34 cellular contexts compared by ENCODE assay signal in genomic region chr7:6647541-6647940, GRCh38.
"Had no signal": no experiment of that assay in that cellular context is flagged by ENCODE, and none has a peak within 500 bp of the region (broad histone marks: within the 10 kb centered on the region; RNA-seq: fewer than 3 reads in every experiment).

No MANE protein-coding gene starts in this region.

- H3K4me3 ChIP-seq: adrenal gland, body of pancreas, coronary artery, dorsolateral prefrontal cortex, heart left ventricle had no signal

- H3K4me1 Mint-ChIP-seq: activated B cell treated with CpG ODN at 0.5 μM for 24 hours; activated naive CD4-positive, alpha-beta T cell treated with anti-CD3 and anti-CD28 coated beads, Interleukin-2, amount 50 U/mL, for 24 hours; activated naive CD8-positive, alpha-beta T cell treated with anti-CD3 and anti-CD28 coated beads for 36 hours; activated naive CD8-positive, alpha-beta T cell treated with anti-CD3 and anti-CD28 coated beads, Interleukin-2, amount 50 U/mL, for 24 hours; activated T-helper 17 cell treated with anti-CD3 and anti-CD28 coated beads, Interleukin-2, amount 50 U/mL, for 72 hours; central memory CD8-positive, alpha-beta T cell; endodermal cell had no signal

- H3K4me1 ChIP-seq: adrenal gland, body of pancreas had no signal

- H3K27ac Mint-ChIP-seq: activated B cell treated with CpG ODN at 0.5 μM for 24 hours; activated CD8-positive, alpha-beta T cell treated with anti-CD3 and anti-CD28 coated beads for 36 hours; activated naive CD4-positive, alpha-beta T cell treated with anti-CD3 and anti-CD28 coated beads for 36 hours; activated naive CD4-positive, alpha-beta T cell treated with anti-CD3 and anti-CD28 coated beads, Interleukin-2, amount 50 U/mL, for 24 hours; activated naive CD8-positive, alpha-beta T cell treated with anti-CD3 and anti-CD28 coated beads for 36 hours; activated naive CD8-positive, alpha-beta T cell treated with anti-CD3 and anti-CD28 coated beads, Interleukin-2, amount 50 U/mL, for 24 hours; activated T-helper 17 cell treated with anti-CD3 and anti-CD28 coated beads, Interleukin-2, amount 50 U/mL, for 72 hours; dendritic cell treated with granulocyte-macrophage colony-stimulating factor and Interleukin-4, amounts not matched to agents 40 ng/mL and 50 ng/mL, for 4 days; T-helper 2 cell treated with Interferon-gamma antibody and Interleukin-4, amounts not matched to agents 5 μg/mL and 100 μg/mL, for 36 hours had no signal

- H3K9me3 Mint-ChIP-seq: activated B cell treated with CpG ODN at 0.5 μM for 24 hours; activated naive CD4-positive, alpha-beta T cell treated with anti-CD3 and anti-CD28 coated beads, Interleukin-2, amount 50 U/mL, for 24 hours; activated T-cell treated with anti-CD3 and anti-CD28 coated beads, Interleukin-2, amount 50 U/mL, for 4 hours; activated T-helper 17 cell treated with anti-CD3 and anti-CD28 coated beads, Interleukin-2, amount 50 U/mL, for 72 hours; central memory CD8-positive, alpha-beta T cell had no signal

- H3K27ac ChIP-seq: adrenal gland, body of pancreas, coronary artery, dorsolateral prefrontal cortex, heart left ventricle, WERI-Rb-1 had no signal

- H3K27me3 ChIP-seq: adrenal gland, body of pancreas, dorsolateral prefrontal cortex, heart left ventricle had no signal

- ATAC-seq: activated CD4-positive, CD25-positive, alpha-beta regulatory T cell treated with anti-CD3 and anti-CD28 coated beads, Interleukin-2, amount 50 U/mL, for 24 hours; activated CD8-positive, alpha-beta T cell treated with anti-CD3 and anti-CD28 coated beads for 36 hours; activated naive CD8-positive, alpha-beta T cell treated with anti-CD3 and anti-CD28 coated beads, Interleukin-2, amount 50 U/mL, for 24 hours; activated T-cell treated with anti-CD3 and anti-CD28 coated beads, Interleukin-2, amount 50 U/mL, for 4 hours; activated T-helper 17 cell treated with anti-CD3 and anti-CD28 coated beads, Interleukin-2, amount 50 U/mL, for 72 hours; body of pancreas; esophagus mucosa; T-helper 17 cell had no signal

- FAIRE-seq: bronchial epithelial cell, frontal cortex had no signal

- H3K9me3 ChIP-seq: adrenal gland, body of pancreas had no signal

- DNase-seq: activated B cell treated with CpG ODN at 0.5 μM for 24 hours; activated CD4-positive, alpha-beta T cell treated with anti-CD3 and anti-CD28 coated beads for 48 hours; activated CD4-positive, alpha-beta T cell treated with anti-CD3 and anti-CD28 coated beads, Interleukin-2, amount 50 U/mL, for 1 hour; activated CD4-positive, alpha-beta T cell treated with anti-CD3 and anti-CD28 coated beads, Interleukin-2, amount 50 U/mL, for 48 hours; activated CD8-positive, alpha-beta memory T cell treated with anti-CD3 and anti-CD28 coated beads for 24 hours; activated CD8-positive, alpha-beta T cell treated with anti-CD3 and anti-CD28 coated beads for 36 hours; activated effector memory CD4-positive, alpha-beta T cell treated with Interleukin-2 at 50 U/mL for 16 hours; activated naive CD4-positive, alpha-beta T cell treated with anti-CD3 and anti-CD28 coated beads for 36 hours; activated naive CD8-positive, alpha-beta T cell treated with anti-CD3 and anti-CD28 coated beads for 36 hours; activated naive CD8-positive, alpha-beta T cell treated with anti-CD3 and anti-CD28 coated beads, Interleukin-2, amount 50 U/mL, for 24 hours; activated T-cell treated with anti-CD3 and anti-CD28 coated beads, Interleukin-2, amount 50 U/mL, for 4 hours; amygdala; body of pancreas; dorsolateral prefrontal cortex; effector memory CD4-positive, alpha-beta T cell; foreskin fibroblast; glutamatergic neuron; T-helper 1 cell; T-helper 17 cell; T1000; WERI-Rb-1 had no signal

- H3K4me3 Mint-ChIP-seq: activated B cell treated with CpG ODN at 0.5 μM for 24 hours; activated CD8-positive, alpha-beta T cell treated with anti-CD3 and anti-CD28 coated beads for 36 hours; activated naive CD4-positive, alpha-beta T cell treated with anti-CD3 and anti-CD28 coated beads for 36 hours; activated naive CD4-positive, alpha-beta T cell treated with anti-CD3 and anti-CD28 coated beads, Interleukin-2, amount 50 U/mL, for 24 hours; activated naive CD8-positive, alpha-beta T cell treated with anti-CD3 and anti-CD28 coated beads for 36 hours; activated naive CD8-positive, alpha-beta T cell treated with anti-CD3 and anti-CD28 coated beads, Interleukin-2, amount 50 U/mL, for 24 hours; activated T-cell treated with anti-CD3 and anti-CD28 coated beads, Interleukin-2, amount 50 U/mL, for 4 hours; activated T-helper 17 cell treated with anti-CD3 and anti-CD28 coated beads, Interleukin-2, amount 50 U/mL, for 72 hours; central memory CD8-positive, alpha-beta T cell; dendritic cell treated with granulocyte-macrophage colony-stimulating factor and Interleukin-4, amounts not matched to agents 40 ng/mL and 50 ng/mL, for 4 days; endodermal cell; T-helper 17 cell; T-helper 2 cell treated with Interferon-gamma antibody and Interleukin-4, amounts not matched to agents 5 μg/mL and 100 μg/mL, for 36 hours had no signal

- H3K27me3 Mint-ChIP-seq: activated B cell treated with CpG ODN at 0.5 μM for 24 hours; activated CD8-positive, alpha-beta T cell treated with anti-CD3 and anti-CD28 coated beads for 36 hours; activated naive CD4-positive, alpha-beta T cell treated with anti-CD3 and anti-CD28 coated beads, Interleukin-2, amount 50 U/mL, for 24 hours; activated naive CD8-positive, alpha-beta T cell treated with anti-CD3 and anti-CD28 coated beads for 36 hours; activated naive CD8-positive, alpha-beta T cell treated with anti-CD3 and anti-CD28 coated beads, Interleukin-2, amount 50 U/mL, for 24 hours; activated T-helper 17 cell treated with anti-CD3 and anti-CD28 coated beads, Interleukin-2, amount 50 U/mL, for 72 hours; central memory CD8-positive, alpha-beta T cell; dendritic cell treated with granulocyte-macrophage colony-stimulating factor and Interleukin-4, amounts not matched to agents 40 ng/mL and 50 ng/mL, for 4 days; T-helper 17 cell had no signal
